In genomic region chr4:121784975-121785374, GRCh38 we compare ENCODE assay signal across 14 cellular contexts. TPM values are rescaled to one million over a fixed set of nuclear protein-coding genes. Genes with fewer than 3 reads are reported as not detected.
DNase-seq lines count a peak whose midpoint lies in the region; ATAC-seq and FAIRE-seq lines count a peak whose summit lies in the region.
"Had no signal": no experiment of that assay in that cellular context is flagged by ENCODE, and none has a peak within 500 bp of the region (broad histone marks: within the 10 kb centered on the region; RNA-seq: fewer than 3 reads in every experiment).

No MANE protein-coding gene starts in this region.

- ATAC-seq in GM21717 (IDR thresholded peaks at IDR 0.05; ENCODE audit: unreplicated experiment) (no peak), HG03039 (IDR thresholded peaks at IDR 0.05; ENCODE audit: unreplicated experiment) (no peak)
- ATAC-seq: HCT116 had no signal

- H3K4me3 ChIP-seq in effector memory CD4-positive, alpha-beta T cell (ENCODE audit: insufficient read depth, low read depth, low read length, poor library complexity, severe bottlenecking) = no peak overlapping the region
- H3K4me3 ChIP-seq: pancreas had no signal

- H3K27ac ChIP-seq in effector memory CD4-positive, alpha-beta T cell (ENCODE audit: insufficient read depth, low read length, poor library complexity, severe bottlenecking) = no peak overlapping the region
- H3K27ac ChIP-seq: pancreas had no signal

- peak; percentile 85 for DNase-seq in AG20443 (ENCODE audit: low spot score)
- DNase-seq in RCC 7860 (ENCODE audit: low spot score) = peak; percentile 77
- peak; percentile 59 for DNase-seq in epidermal melanocyte (ENCODE audit: insufficient read length, low spot score)
- DNase-seq in myocyte (ENCODE audit: low read depth) = peak; percentile 95
- DNase-seq in effector memory CD4-positive, alpha-beta T cell = no peak
- DNase-seq in central memory CD4-positive, alpha-beta T cell = no peak
- DNase-seq: activated CD4-positive, alpha-beta memory T cell treated with anti-CD3 and anti-CD28 coated beads for 36 hours; Caco-2; NCI-H187 treated with DMSO at 0.1 percent for 48 hours had no signal

- peak; percentile 54 for FAIRE-seq in RCC 7860 (lab: Jason Lieb, UNC)
- FAIRE-seq: GM18507, pancreas had no signal

- no peaks in the 10 kb centered on the region for H3K27me3 ChIP-seq in effector memory CD4-positive, alpha-beta T cell (replicated peaks; ENCODE audit: control insufficient read depth, insufficient read depth, low read length, poor library complexity, severe bottlenecking)
- H3K27me3 ChIP-seq: pancreas had no signal

- H3K4me1 ChIP-seq in effector memory CD4-positive, alpha-beta T cell (ENCODE audit: control insufficient read depth, insufficient read depth, low read length, poor library complexity, severe bottlenecking) = no peaks in the 10 kb centered on the region
- H3K4me1 ChIP-seq: Caco-2, pancreas had no signal

- H3K36me3 ChIP-seq in effector memory CD4-positive, alpha-beta T cell (ENCODE audit: control insufficient read depth, insufficient read depth, low read length) = no peaks in the 10 kb centered on the region
- H3K36me3 ChIP-seq: pancreas had no signal

- H3K9me3 ChIP-seq in effector memory CD4-positive, alpha-beta T cell (ENCODE audit: control insufficient read depth, low read length) = peaks cover 5% of the 10 kb centered on the region
- H3K9me3 ChIP-seq: Caco-2, pancreas had no signal

RNA-seq across cellular contexts. Expression of gene EXOSC9, which starts 16.1 kb away (rescaled TPM):
- total RNA-seq in myocyte = 29.7 and 33.8 TPM in 2 replicates
- polyA plus RNA-seq in myocyte (2012) = 12.4 TPM

RNA-seq across cellular contexts. Expression of gene SMIM43, which starts 20.0 kb away (rescaled TPM):
- 0.36 and 0.99 TPM in 2 replicates for total RNA-seq in myocyte
- polyA plus RNA-seq in myocyte (2012) = 1.1 TPM
- total RNA-seq: activated CD4-positive, alpha-beta memory T cell treated with anti-CD3 and anti-CD28 coated beads for 36 hours; Caco-2; pancreas had no signal

RNA-seq across cellular contexts. Expression of gene CCNA2, which starts 38.7 kb away (rescaled TPM):
- total RNA-seq in myocyte = 1.3 and 1.8 TPM in 2 replicates
- 1.0 TPM for polyA plus RNA-seq in myocyte (2012)

Comparison
In these comparisons a context has a peak if more than half of its experiments do, and no peak if none do; other contexts are left out.
1. DNase-seq: peak in AG20443 (single experiment), RCC 7860 (single experiment), epidermal melanocyte (single experiment) and myocyte (single experiment); none in effector memory CD4-positive, alpha-beta T cell (0 of 3) and central memory CD4-positive, alpha-beta T cell (single experiment).